In the genomic region with DNA sequence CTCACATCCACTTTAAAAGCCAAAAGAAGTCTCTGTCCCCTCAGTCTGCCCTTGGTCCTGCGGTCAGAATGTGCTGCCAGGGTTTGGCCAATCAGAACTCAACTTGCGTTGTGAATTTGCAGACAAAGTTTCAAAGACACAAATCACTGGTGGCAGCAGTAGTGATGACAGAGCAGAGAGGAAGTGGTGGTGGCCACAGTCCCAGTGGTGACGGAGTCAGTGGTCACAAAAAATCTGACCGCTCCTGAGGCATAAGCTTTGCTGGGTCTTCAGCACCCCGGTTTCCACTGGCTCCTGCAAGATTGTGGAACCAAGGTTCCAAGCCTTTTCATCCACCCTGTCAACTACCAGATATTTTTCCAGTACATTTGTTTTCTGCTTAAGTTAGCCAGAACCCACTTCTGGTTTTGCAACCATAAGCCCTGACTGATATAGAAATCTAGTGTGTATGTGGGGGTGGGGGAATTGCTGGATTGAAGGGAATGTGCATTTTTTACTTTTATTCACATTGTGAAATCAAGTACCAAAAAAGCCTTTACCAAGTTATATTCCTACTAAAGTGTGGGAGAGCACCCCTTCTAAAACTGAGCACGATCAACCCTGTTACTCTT, we compare ENCODE assay signal across 10 cellular contexts.
DNase-seq lines count a peak whose midpoint lies in the region; ATAC-seq and TF ChIP-seq lines count a peak whose summit lies in the region.
"Had no signal": no experiment of that assay in that cellular context is flagged by ENCODE, and none has a peak within 500 bp of the region (broad histone marks: within the 10 kb centered on the region; RNA-seq: fewer than 3 reads in every experiment).

No MANE protein-coding gene starts in this region.

- peaks cover 0 to 7% (median 0%) of the 10 kb centered on the region in 3 donors for H3K27me3 ChIP-seq in stomach
- H3K27me3 ChIP-seq: upper lobe of left lung had no signal

- ATAC-seq in GM21381 (IDR thresholded peaks at IDR 0.05; ENCODE audit: unreplicated experiment), result peak; percentile 88
- ATAC-seq in HG03565 (IDR thresholded peaks at IDR 0.05; ENCODE audit: unreplicated experiment), result peak; percentile 91
- ATAC-seq in GM18502 (IDR thresholded peaks at IDR 0.05; ENCODE audit: poor library complexity, unreplicated experiment), result no peak

- TF ChIP-seq EP300 in stomach (IDR thresholded peaks at IDR 0.05), result no peak

- intact Hi-C loops in stomach (cut with DNase I; ENCODE audit: low total_unique reads), result no loop called here

- no peaks in the 10 kb centered on the region for H3K36me3 ChIP-seq in stomach
- H3K36me3 ChIP-seq: upper lobe of left lung had no signal

- no peak overlapping the region for H3K4me3 Mint-ChIP-seq in immature natural killer cell
- H3K4me3 Mint-ChIP-seq: brain had no signal

- in situ Hi-C loops in GM13977 (cut with MboI; ENCODE audit: low pct_unique_long_range_greater_than_20kb, low sequenced_read_pairs, unreplicated experiment), result no loop called here

- TF ChIP-seq CTCF in GM13977 (IDR thresholded peaks at IDR 0.05; ENCODE audit: extremely low read depth, insufficient read depth, missing control alignments) (no peak), stomach (IDR thresholded peaks at IDR 0.05) (no peak)

- peaks cover 4 to 17% of the 10 kb centered on the region in 2 donors for H3K4me1 Mint-ChIP-seq in immature natural killer cell

- 72 to 81% (median 75%) methylated on average over 6 of the region's 6 CpGs for WGBS in stomach, 5 donors

- no peak overlapping the region for H3K27ac Mint-ChIP-seq in immature natural killer cell
- H3K27ac Mint-ChIP-seq: brain had no signal

- peaks cover 0 to 4% (median 0%) of the 10 kb centered on the region in 3 donors for H3K36me3 Mint-ChIP-seq in immature natural killer cell
- H3K36me3 Mint-ChIP-seq: brain had no signal

- no peak overlapping the region for H3K4me3 ChIP-seq in stomach
- H3K4me3 ChIP-seq: upper lobe of left lung had no signal

- H3K9me3 ChIP-seq in stomach, result peaks cover 0 to 9% (median 5%) of the 10 kb centered on the region in 4 donors
- H3K9me3 ChIP-seq: upper lobe of left lung had no signal

- no peaks in the 10 kb centered on the region for H3K4me1 ChIP-seq in stomach
- H3K4me1 ChIP-seq: upper lobe of left lung had no signal

- no peak for TF ChIP-seq POLR2A in stomach (IDR thresholded peaks at IDR 0.05)

- H3K27me3 Mint-ChIP-seq in immature natural killer cell (ENCODE audit: low read depth in 3 of 3), result peaks cover 6 to 17% (median 9%) of the 10 kb centered on the region in 3 donors

- DNase-seq in GM13977 (ENCODE audit: low spot score) (peak; percentile 34), immature natural killer cell (peak; percentile 28 to 58 (median 51)), stomach (no peak), NCI-H510A (lab: John Stamatoyannopoulos, UW) (no peak), NCI-H510A treated with DMSO at 0.1 percent for 48 hours (lab: John Stamatoyannopoulos, UW) (no peak)
- DNase-seq: upper lobe of left lung had no signal

- H3K27ac ChIP-seq in stomach, result no peak overlapping the region
- H3K27ac ChIP-seq: upper lobe of left lung had no signal

- H3K9me3 Mint-ChIP-seq in immature natural killer cell, result peaks cover 0 to 6% (median 0%) of the 10 kb centered on the region in 6 donors

Comparison
In these comparisons a context has a peak if more than half of its experiments do, and no peak if none do; other contexts are left out.
1. DNase-seq: peak in GM13977 (single experiment) and immature natural killer cell (3 of 3); none in stomach (single experiment), NCI-H510A (single experiment) and NCI-H510A treated with DMSO at 0.1 percent for 48 hours (single experiment).